In the genomic region with DNA sequence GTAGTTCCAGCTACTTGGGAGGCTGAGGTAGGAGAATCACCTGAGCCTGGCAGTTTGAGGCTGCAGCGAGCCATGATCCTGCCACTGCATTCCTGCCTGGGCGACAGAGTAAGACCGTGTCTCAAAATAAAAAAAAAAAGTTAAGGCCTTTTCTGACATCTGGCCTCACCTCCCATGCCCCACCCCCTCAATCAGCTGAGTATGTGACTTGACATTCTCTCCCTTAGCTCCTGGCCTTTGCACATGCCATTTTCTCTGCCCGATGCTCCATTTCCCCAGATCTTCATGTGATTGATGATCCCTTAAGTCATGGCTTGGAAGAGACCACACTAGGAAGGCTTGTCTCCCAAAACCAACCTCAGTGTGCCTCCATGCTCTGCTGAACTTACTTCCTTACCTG, we compare ENCODE assay signal across 24 cellular contexts. TPM values are rescaled to one million over a fixed set of nuclear protein-coding genes. Genes with fewer than 3 reads are reported as not detected.
A peak's percentile ranks its signal among the peaks of the same experiment; 100 is the strongest.
DNase-seq lines count a peak whose midpoint lies in the region; TF ChIP-seq lines count a peak whose summit lies in the region.
"Had no signal": no experiment of that assay in that cellular context is flagged by ENCODE, and none has a peak within 500 bp of the region (broad histone marks: within the 10 kb centered on the region; RNA-seq: fewer than 3 reads in every experiment).

No MANE protein-coding gene starts in this region.

- H3K9me3 Mint-ChIP-seq in neural progenitor cell: peaks cover 3% of the 10 kb centered on the region
- no peaks in the 10 kb centered on the region for H3K9me3 Mint-ChIP-seq in activated naive CD4-positive, alpha-beta T cell treated with anti-CD3 and anti-CD28 coated beads for 36 hours
- H3K9me3 Mint-ChIP-seq: GM23338, H9, HFFc6 had no signal

- no peaks in the 10 kb centered on the region for H3K36me3 ChIP-seq in MM.1S (replicated peaks; ENCODE audit: insufficient read depth, low read length)
- H3K36me3 ChIP-seq in neural progenitor cell: no peaks in the 10 kb centered on the region
- H3K36me3 ChIP-seq: SJSA1 had no signal

- peaks cover 11% of the 10 kb centered on the region for H3K27me3 Mint-ChIP-seq in neural progenitor cell (ENCODE audit: insufficient read depth, low read depth)
- no peaks in the 10 kb centered on the region for H3K27me3 Mint-ChIP-seq in activated naive CD4-positive, alpha-beta T cell treated with anti-CD3 and anti-CD28 coated beads for 36 hours (ENCODE audit: low read depth)

- no peaks in the 10 kb centered on the region for H3K79me2 ChIP-seq in MM.1S (ENCODE audit: low read length)
- H3K79me2 ChIP-seq in neural progenitor cell (ENCODE audit: low read depth): no peaks in the 10 kb centered on the region

- H3K4me3 ChIP-seq in MM.1S (ENCODE audit: low read length) (no peak overlapping the region), neural progenitor cell (no peak overlapping the region)
- H3K4me3 ChIP-seq: GM23338, K562, SJSA1 had no signal

- H3K27me3 ChIP-seq in MM.1S (replicated peaks; ENCODE audit: insufficient read depth, low read length) (no peaks in the 10 kb centered on the region), neural progenitor cell (no peaks in the 10 kb centered on the region)
- H3K27me3 ChIP-seq: SJSA1 had no signal

- TF ChIP-seq CTCF in MM.1S (IDR thresholded peaks at IDR 0.05; ENCODE audit: low read length) (no peak), neural progenitor cell (IDR thresholded peaks at IDR 0.05) (no peak), GM10266 (IDR thresholded peaks at IDR 0.05; ENCODE audit: control insufficient read depth, insufficient read depth, low read depth, missing control alignments) (no peak)

- H3K4me1 Mint-ChIP-seq in neural progenitor cell: peaks cover 32% of the 10 kb centered on the region
- H3K4me1 Mint-ChIP-seq in activated naive CD4-positive, alpha-beta T cell treated with anti-CD3 and anti-CD28 coated beads for 36 hours (ENCODE audit: low read depth): no peaks in the 10 kb centered on the region

- no peak overlapping the region for H3K4me3 Mint-ChIP-seq in neural progenitor cell
- H3K4me3 Mint-ChIP-seq in activated naive CD4-positive, alpha-beta T cell treated with anti-CD3 and anti-CD28 coated beads for 36 hours: no peak overlapping the region
- H3K4me3 Mint-ChIP-seq: CD14-positive monocyte; CD8-positive, alpha-beta memory T cell; GM23338; H9; HFFc6 had no signal

- H3K36me3 Mint-ChIP-seq in neural progenitor cell: no peaks in the 10 kb centered on the region
- H3K36me3 Mint-ChIP-seq in activated naive CD4-positive, alpha-beta T cell treated with anti-CD3 and anti-CD28 coated beads for 36 hours (ENCODE audit: low read depth): no peaks in the 10 kb centered on the region
- H3K36me3 Mint-ChIP-seq: CD14-positive monocyte; CD8-positive, alpha-beta memory T cell had no signal

- H4K20me1 ChIP-seq in MM.1S (ENCODE audit: insufficient read depth, low read length): no peaks in the 10 kb centered on the region
- H4K20me1 ChIP-seq in neural progenitor cell (ENCODE audit: low read depth): no peaks in the 10 kb centered on the region

- DNase-seq in MM.1S: peak; percentile 21
- DNase-seq in caudate nucleus (lab: John Stamatoyannopoulos, UW): no peak
- no peak for DNase-seq in neural progenitor cell (ENCODE audit: low spot score)
- DNase-seq in GM10266 (ENCODE audit: extremely low spot score): no peak
- no peak for DNase-seq in foreskin melanocyte
- no peak for DNase-seq in pons (ENCODE audit: low spot score)
- no peak for DNase-seq in activated naive CD4-positive, alpha-beta T cell treated with anti-CD3 and anti-CD28 coated beads for 36 hours
- DNase-seq: CD8-positive, alpha-beta memory T cell; DMS79; EL; GDM1; H9; HFFc6; NCI-H226; NCI-H510A treated with DMSO at 0.1 percent for 48 hours; NK-92 treated with Interleukin-12 subunit alpha and Interleukin-12 subunit beta, amount 100 ng/mL, for 24 hours; PC-3 had no signal

- H3K4me2 ChIP-seq in MM.1S (ENCODE audit: low read depth, low read length) (peak overlapping the region; percentile 44), neural progenitor cell (no peak overlapping the region)
- H3K4me2 ChIP-seq: GM23338 had no signal

- H3K4me1 ChIP-seq in MM.1S (ENCODE audit: low read length): peaks cover 61% of the 10 kb centered on the region
- no peaks in the 10 kb centered on the region for H3K4me1 ChIP-seq in neural progenitor cell

- H3K9ac ChIP-seq in MM.1S (ENCODE audit: low read length) (0 out of 2 replicates have a peak overlapping the region, but pooled peaks have one; percentile 15), neural progenitor cell (no peak overlapping the region)

- H3K27ac Mint-ChIP-seq in neural progenitor cell: peak overlapping the region; percentile 21
- no peak overlapping the region for H3K27ac Mint-ChIP-seq in activated naive CD4-positive, alpha-beta T cell treated with anti-CD3 and anti-CD28 coated beads for 36 hours
- H3K27ac Mint-ChIP-seq: CD14-positive monocyte; CD8-positive, alpha-beta memory T cell; GM23338; H9; HFFc6 had no signal

- CTCF ChIA-PET in activated naive CD4-positive, alpha-beta T cell treated with anti-CD3 and anti-CD28 coated beads for 36 hours (lab: Charles Lee): interaction anchor here (0.7 to 0.8 kb wide), 3 partner anchors 9 to 214 kb away, joined by 3 to 4 read pairs (median 3); no protein-coding TSS in a partner anchor

- H3F3A ChIP-seq in MM.1S (ENCODE audit: insufficient read depth, low read length) (peaks cover 45% of the 10 kb centered on the region), neural progenitor cell (ENCODE audit: low read depth) (no peaks in the 10 kb centered on the region)

- intact Hi-C loops in activated naive CD4-positive, alpha-beta T cell treated with anti-CD3 and anti-CD28 coated beads for 36 hours (cut with micrococcal nuclease): no loop called here

- H3K9me2 ChIP-seq in MM.1S (replicated peaks; ENCODE audit: insufficient read depth, low read length): no peaks in the 10 kb centered on the region

- H3K27ac ChIP-seq in MM.1S (ENCODE audit: low read length) (peak overlapping the region; percentile 80), caudate nucleus (ENCODE audit: low read depth, low read length) (peak overlapping the region; percentile 88), neural progenitor cell (no peak overlapping the region)
- H3K27ac ChIP-seq: SJSA1 had no signal

- H3K9me3 ChIP-seq in MM.1S (replicated peaks; ENCODE audit: insufficient read depth, low read length): no peaks in the 10 kb centered on the region
- no peaks in the 10 kb centered on the region for H3K9me3 ChIP-seq in neural progenitor cell (ENCODE audit: low read depth)
- H3K9me3 ChIP-seq: SJSA1 had no signal

- H2AFZ ChIP-seq in MM.1S (ENCODE audit: low read length): no peak overlapping the region
- no peak overlapping the region for H2AFZ ChIP-seq in neural progenitor cell (replicated peaks)
- H2AFZ ChIP-seq: GM23338 had no signal

RNA-seq across cellular contexts. Expression of a gene that starts 17.7 kb away (rescaled TPM):
- 37.9 and 79.8 TPM in 2 replicates for total RNA-seq in neural progenitor cell (ENCODE audit: low replicate concordance)
- 100 to 1,000 TPM; 114 to 115 TPM for total RNA-seq in activated naive CD4-positive, alpha-beta T cell treated with anti-CD3 and anti-CD28 coated beads for 36 hours

RNA-seq across cellular contexts. Expression of a gene that starts 37.1 kb away (rescaled TPM):
- 4.2 and 13.1 TPM in 2 replicates for total RNA-seq in neural progenitor cell (ENCODE audit: low replicate concordance)
- not detected for total RNA-seq in activated naive CD4-positive, alpha-beta T cell treated with anti-CD3 and anti-CD28 coated beads for 36 hours
- total RNA-seq: CD8-positive, alpha-beta memory T cell; RPMI7951 had no signal

RNA-seq across cellular contexts. Expression of a gene that starts 50.3 kb away (rescaled TPM):
- 0.09 and 0.28 TPM in 2 replicates for total RNA-seq in neural progenitor cell (ENCODE audit: low replicate concordance)
- total RNA-seq in activated naive CD4-positive, alpha-beta T cell treated with anti-CD3 and anti-CD28 coated beads for 36 hours: not detected
- total RNA-seq: A673; CD8-positive, alpha-beta memory T cell; GM23338; MCF 10A; SJSA1 had no signal
